ENCODE assay signal across 24 cellular contexts in genomic region chr9:107313555-107314096, GRCh38. TPM values are rescaled to one million over a fixed set of nuclear protein-coding genes. Genes with fewer than 3 reads are reported as not detected.
DNase-seq lines count a peak whose midpoint lies in the region; ATAC-seq, FAIRE-seq and TF ChIP-seq lines count a peak whose summit lies in the region.
"Had no signal": no experiment of that assay in that cellular context is flagged by ENCODE, and none has a peak within 500 bp of the region (broad histone marks: within the 10 kb centered on the region; RNA-seq: fewer than 3 reads in every experiment).

No MANE protein-coding gene starts in this region.

- H3K27ac ChIP-seq in naive thymus-derived CD4-positive, alpha-beta T cell (ENCODE audit: low read depth, low read length), result no peak overlapping the region
- H3K27ac ChIP-seq: 22Rv1, PC-9, spleen had no signal

- no peaks in the 10 kb centered on the region for H3K9me3 Mint-ChIP-seq in T-helper 1 cell treated with Interleukin-12 subunit alpha and Interleukin-12 subunit beta and Interleukin-4 antibody, amounts not matched to agents 30 μg/mL and 1 μg/mL, for 36 hours
- no peaks in the 10 kb centered on the region for H3K9me3 Mint-ChIP-seq in activated naive CD8-positive, alpha-beta T cell (ENCODE audit: low read depth)
- peaks cover 0 to 2% (median 0%) of the 10 kb centered on the region in 11 donors for H3K9me3 Mint-ChIP-seq in naive thymus-derived CD4-positive, alpha-beta T cell
- H3K9me3 Mint-ChIP-seq: nephron had no signal

- FAIRE-seq in H54 (lab: Jason Lieb, UNC), result peak; percentile 75
- FAIRE-seq: GM12891, HTR-8/SVneo had no signal

- no peak overlapping the region for H3K4me3 ChIP-seq in naive thymus-derived CD4-positive, alpha-beta T cell (ENCODE audit: low read length)
- H3K4me3 ChIP-seq: lung, PC-9, spleen had no signal

- H3K27me3 ChIP-seq in naive thymus-derived CD4-positive, alpha-beta T cell (ENCODE audit: control insufficient read depth in 2 of 2, insufficient read depth in 2 of 2, low read length in 2 of 2), result no peaks in the 10 kb centered on the region
- H3K27me3 ChIP-seq: spleen had no signal

- peaks cover 64% of the 10 kb centered on the region for H3K4me1 Mint-ChIP-seq in T-helper 1 cell treated with Interleukin-12 subunit alpha and Interleukin-12 subunit beta and Interleukin-4 antibody, amounts not matched to agents 30 μg/mL and 1 μg/mL, for 36 hours (ENCODE audit: low read depth)
- peaks cover 80% of the 10 kb centered on the region for H3K4me1 Mint-ChIP-seq in activated naive CD8-positive, alpha-beta T cell (ENCODE audit: low read depth)
- H3K4me1 Mint-ChIP-seq in naive thymus-derived CD4-positive, alpha-beta T cell, result peaks cover 35 to 92% (median 72%) of the 10 kb centered on the region in 7 donors

- no peaks in the 10 kb centered on the region for H3K27me3 Mint-ChIP-seq in T-helper 1 cell treated with Interleukin-12 subunit alpha and Interleukin-12 subunit beta and Interleukin-4 antibody, amounts not matched to agents 30 μg/mL and 1 μg/mL, for 36 hours (ENCODE audit: low read depth)
- no peaks in the 10 kb centered on the region for H3K27me3 Mint-ChIP-seq in activated naive CD8-positive, alpha-beta T cell
- no peaks in the 10 kb centered on the region for H3K27me3 Mint-ChIP-seq in naive thymus-derived CD4-positive, alpha-beta T cell

- DNase-seq in T-helper 1 cell (no peak), H54 (ENCODE audit: insufficient read length, low spot score) (no peak), NCI-H748 (lab: John Stamatoyannopoulos, UW; ENCODE audit: unreplicated experiment) (no peak), COLO668 (lab: John Stamatoyannopoulos, UW; ENCODE audit: unreplicated experiment) (no peak)
- no peak for DNase-seq in naive thymus-derived CD4-positive, alpha-beta T cell
- DNase-seq: amygdala; central memory CD4-positive, alpha-beta T cell; DMS 273 treated with DMSO at 0.1 percent for 48 hours; GDM1; islet precursor cell; NCI-H1436; NCI-H2171; NCI-H82; PC-9; spleen had no signal

- no peak for TF ChIP-seq POLR2A in H54 (IDR thresholded peaks at IDR 0.05; ENCODE audit: low read depth, low read length)

- H3K27ac Mint-ChIP-seq in T-helper 1 cell treated with Interleukin-12 subunit alpha and Interleukin-12 subunit beta and Interleukin-4 antibody, amounts not matched to agents 30 μg/mL and 1 μg/mL, for 36 hours, result peak overlapping the region; percentile 22
- H3K27ac Mint-ChIP-seq in activated naive CD8-positive, alpha-beta T cell, result peak overlapping the region; percentile 36
- H3K27ac Mint-ChIP-seq in naive thymus-derived CD4-positive, alpha-beta T cell, result peak overlapping the region; percentile 9 to 63 (median 38)

- CTCF ChIA-PET in naive thymus-derived CD4-positive, alpha-beta T cell (lab: Charles Lee), result interaction anchor here (0.7 kb wide), 1 partner anchor 10 kb away, joined by 3 read pairs; no protein-coding TSS in a partner anchor

- POLR2A ChIA-PET in naive thymus-derived CD4-positive, alpha-beta T cell (lab: Charles Lee), result no interaction called here

- H3K4me1 ChIP-seq in naive thymus-derived CD4-positive, alpha-beta T cell (ENCODE audit: control insufficient read depth in 2 of 2, insufficient read depth in 2 of 2, low read length in 2 of 2), result peaks cover 5 to 7% of the 10 kb centered on the region in 2 donors

- H3K9me3 ChIP-seq in naive thymus-derived CD4-positive, alpha-beta T cell (ENCODE audit: control insufficient read depth in 2 of 3, low read length in 3 of 3), result no peaks in the 10 kb centered on the region
- H3K9me3 ChIP-seq: spleen had no signal

- peaks cover 0 to 21% (median 17%) of the 10 kb centered on the region in 3 experiments for H3K36me3 ChIP-seq in naive thymus-derived CD4-positive, alpha-beta T cell (ENCODE audit: control insufficient read depth in 2 of 3, insufficient read depth in 3 of 3, low read length in 3 of 3)

- ATAC-seq in naive thymus-derived CD4-positive, alpha-beta T cell, result no peak
- ATAC-seq in GM21737 (IDR thresholded peaks at IDR 0.05; ENCODE audit: unreplicated experiment), result no peak
- ATAC-seq: activated CD4-positive, CD25-positive, alpha-beta regulatory T cell treated with anti-CD3 and anti-CD28 coated beads, Interleukin-2, amount 50 U/mL, for 24 hours had no signal

- peaks cover 57% of the 10 kb centered on the region for H3K36me3 Mint-ChIP-seq in T-helper 1 cell treated with Interleukin-12 subunit alpha and Interleukin-12 subunit beta and Interleukin-4 antibody, amounts not matched to agents 30 μg/mL and 1 μg/mL, for 36 hours (ENCODE audit: low read depth)
- peaks cover 28% of the 10 kb centered on the region for H3K36me3 Mint-ChIP-seq in activated naive CD8-positive, alpha-beta T cell
- H3K36me3 Mint-ChIP-seq in naive thymus-derived CD4-positive, alpha-beta T cell, result peaks cover 22 to 74% (median 48%) of the 10 kb centered on the region in 5 donors

- intact Hi-C loops in naive thymus-derived CD4-positive, alpha-beta T cell (cut with micrococcal nuclease), result loop anchor here (1.0 to 2.0 kb wide), 2 partner anchors 19 to 29 kb away; no protein-coding TSS in a partner anchor

- H3K4me3 Mint-ChIP-seq in T-helper 1 cell treated with Interleukin-12 subunit alpha and Interleukin-12 subunit beta and Interleukin-4 antibody, amounts not matched to agents 30 μg/mL and 1 μg/mL, for 36 hours, result no peak overlapping the region
- no peak overlapping the region for H3K4me3 Mint-ChIP-seq in activated naive CD8-positive, alpha-beta T cell
- peak overlapping the region in 5 of 10 donors; percentile 6 to 58 (median 15) for H3K4me3 Mint-ChIP-seq in naive thymus-derived CD4-positive, alpha-beta T cell
- H3K4me3 Mint-ChIP-seq: nephron had no signal

RNA-seq across cellular contexts. Expression of gene RAD23B, which starts 30.5 kb away (rescaled TPM):
- total RNA-seq in naive thymus-derived CD4-positive, alpha-beta T cell, result 100 to 1,000 TPM in 1 of 5 experiments, 10 to 100 TPM in 4; 48.7 to 102 (median 55.6) TPM
- polyA plus RNA-seq in naive thymus-derived CD4-positive, alpha-beta T cell, result 10 to 100 TPM in 1 of 2 donors, 1 to 10 TPM in 1; 8.9 to 15.1 TPM
